Comparison of ENCODE assay signal across 1 cellular context in the genomic region with DNA sequence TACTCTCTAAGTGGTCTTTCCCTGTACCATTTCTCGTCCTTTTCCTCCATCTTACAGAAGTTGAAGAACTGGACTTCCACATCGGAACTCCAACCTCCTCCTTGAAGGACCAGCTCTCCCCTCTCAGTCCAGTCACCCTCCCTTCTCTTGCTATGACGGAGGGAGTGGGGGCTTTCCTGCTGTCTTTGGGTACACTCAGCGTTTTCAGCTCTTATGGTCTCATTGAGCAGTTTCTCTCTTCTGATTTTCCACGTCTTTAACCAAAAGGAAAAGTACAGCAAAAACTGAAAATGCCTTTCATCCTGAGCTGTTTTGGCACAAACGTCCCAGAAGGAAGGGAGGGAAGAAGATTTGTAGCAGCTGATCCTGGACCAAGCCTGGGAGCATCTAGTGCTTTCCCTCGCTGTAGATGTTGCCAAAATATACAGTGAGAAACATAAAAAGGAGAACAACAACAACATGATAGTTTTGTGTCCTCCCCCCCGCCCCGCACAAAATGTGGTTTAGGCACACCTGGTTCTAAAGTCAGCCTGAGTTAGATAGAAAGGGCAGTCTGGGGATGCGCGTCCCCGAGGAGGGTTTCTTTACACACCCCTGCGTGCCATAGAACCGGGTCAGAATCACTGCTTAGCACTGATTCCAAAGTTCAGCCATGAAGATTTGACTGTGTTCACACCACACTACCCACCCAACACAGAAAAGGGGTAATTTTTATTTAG.
TF ChIP-seq lines count a peak whose summit lies in the region.

No MANE protein-coding gene starts in this region.

TF ChIP-seq in A549, 52 proteins besides CTCF, POLR2A, EP300 and RAD21 (continued from another document):
- TF ChIP-seq, protein P1, sequence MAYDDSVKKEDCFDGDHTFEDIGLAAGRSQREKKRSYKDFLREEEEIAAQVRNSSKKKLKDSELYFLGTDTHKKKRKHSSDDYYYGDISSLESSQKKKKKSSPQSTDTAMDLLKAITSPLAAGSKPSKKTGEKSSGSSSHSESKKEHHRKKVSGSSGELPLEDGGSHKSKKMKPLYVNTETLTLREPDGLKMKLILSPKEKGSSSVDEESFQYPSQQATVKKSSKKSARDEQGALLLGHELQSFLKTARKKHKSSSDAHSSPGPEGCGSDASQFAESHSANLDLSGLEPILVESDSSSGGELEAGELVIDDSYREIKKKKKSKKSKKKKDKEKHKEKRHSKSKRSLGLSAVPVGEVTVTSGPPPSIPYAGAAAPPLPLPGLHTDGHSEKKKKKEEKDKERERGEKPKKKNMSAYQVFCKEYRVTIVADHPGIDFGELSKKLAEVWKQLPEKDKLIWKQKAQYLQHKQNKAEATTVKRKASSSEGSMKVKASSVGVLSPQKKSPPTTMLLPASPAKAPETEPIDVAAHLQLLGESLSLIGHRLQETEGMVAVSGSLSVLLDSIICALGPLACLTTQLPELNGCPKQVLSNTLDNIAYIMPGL (CRISPR knock-in tag; IDR thresholded peaks at IDR 0.05; ENCODE audit: borderline replicate concordance) = no peak
- no peak for TF ChIP-seq FOSB (CRISPR knock-in tag; IDR thresholded peaks at IDR 0.05)
- TF ChIP-seq RARB (CRISPR knock-in tag; IDR thresholded peaks at IDR 0.05) = no peak
- TF ChIP-seq TP53 (CRISPR knock-in tag; IDR thresholded peaks at IDR 0.05) = no peak
- TF ChIP-seq HOXB5 (CRISPR knock-in tag; IDR thresholded peaks at IDR 0.05) = no peak
- no peak for TF ChIP-seq MYC (IDR thresholded peaks at IDR 0.05; ENCODE audit: borderline replicate concordance, low read length)
- no peak for TF ChIP-seq NR3C1 (IDR thresholded peaks at IDR 0.05)
- TF ChIP-seq HEYL (CRISPR knock-in tag; IDR thresholded peaks at IDR 0.05) = no peak
- TF ChIP-seq, protein P2, sequence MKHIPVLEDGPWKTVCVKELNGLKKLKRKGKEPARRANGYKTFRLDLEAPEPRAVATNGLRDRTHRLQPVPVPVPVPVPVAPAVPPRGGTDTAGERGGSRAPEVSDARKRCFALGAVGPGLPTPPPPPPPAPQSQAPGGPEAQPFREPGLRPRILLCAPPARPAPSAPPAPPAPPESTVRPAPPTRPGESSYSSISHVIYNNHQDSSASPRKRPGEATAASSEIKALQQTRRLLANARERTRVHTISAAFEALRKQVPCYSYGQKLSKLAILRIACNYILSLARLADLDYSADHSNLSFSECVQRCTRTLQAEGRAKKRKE (CRISPR knock-in tag; IDR thresholded peaks at IDR 0.05; ENCODE audit: low read depth) = no peak
